ENCODE assay signal across 21 cellular contexts in genomic region chr21:32020551-32020950, GRCh38.
A peak's percentile ranks its signal among the peaks of the same experiment; 100 is the strongest.
DNase-seq lines count a peak whose midpoint lies in the region; ATAC-seq and TF ChIP-seq lines count a peak whose summit lies in the region.
"Had no signal": no experiment of that assay in that cellular context is flagged by ENCODE, and none has a peak within 500 bp of the region (broad histone marks: within the 10 kb centered on the region; RNA-seq: fewer than 3 reads in every experiment).

No MANE protein-coding gene starts in this region.

- no peak for DNase-seq in right atrium auricular region (ENCODE audit: low spot score)
- no peak for DNase-seq in left ventricle myocardium inferior
- DNase-seq in SK-N-DZ (ENCODE audit: low spot score), result peak; percentile 10
- DNase-seq in mucosa of descending colon, result no peak
- no peak for DNase-seq in NCI-H1092 (lab: John Stamatoyannopoulos, UW)
- no peak for DNase-seq in ascending aorta (ENCODE audit: low spot score in 2 of 2)
- DNase-seq in tibial artery, result no peak
- DNase-seq in sciatic nerve (ENCODE audit: low spot score), result no peak
- DNase-seq: BE2C; Caco-2; CD4-positive, alpha-beta T cell; GF-D8; GOT3; KBM-7; NCI-H1436; NCI-H1930; NCI-H446; NCI-H526 treated with DMSO at 0.1 percent for 48 hours; NK-92 treated with Interleukin-12 subunit alpha and Interleukin-12 subunit beta, amount 100 ng/mL, for 24 hours; Right ventricle myocardium superior had no signal

- peaks cover 0 to 20% of the 10 kb centered on the region in 2 donors for H3K4me1 ChIP-seq in right atrium auricular region
- H3K4me1 ChIP-seq in left ventricle myocardium inferior, result peaks cover 18% of the 10 kb centered on the region
- H3K4me1 ChIP-seq in mucosa of descending colon (ENCODE audit: low read depth), result no peaks in the 10 kb centered on the region
- H3K4me1 ChIP-seq in ascending aorta, result peaks cover 6 to 8% of the 10 kb centered on the region in 2 donors
- peaks cover 0 to 15% (median 12%) of the 10 kb centered on the region in 4 donors for H3K4me1 ChIP-seq in tibial artery
- H3K4me1 ChIP-seq: BE2C, Caco-2 had no signal

- H3K27ac ChIP-seq in right atrium auricular region, result peak overlapping the region; percentile 51 to 74
- H3K27ac ChIP-seq in left ventricle myocardium inferior (replicated peaks), result no peak overlapping the region
- no peak overlapping the region for H3K27ac ChIP-seq in ascending aorta
- H3K27ac ChIP-seq in tibial artery, result no peak overlapping the region

- intact Hi-C loops in left ventricle myocardium inferior (cut with micrococcal nuclease), result no loop called here
- intact Hi-C loops in mucosa of descending colon (cut with DNase I, micrococcal nuclease), result no loop called here
- intact Hi-C loops in ascending aorta (cut with DNase I), result no loop called here
- intact Hi-C loops in tibial artery (cut with DNase I; ENCODE audit: low total_unique reads), result no loop called here
- intact Hi-C loops in sciatic nerve (cut with DNase I), result no loop called here

- H3K36me3 ChIP-seq in right atrium auricular region, result no peaks in the 10 kb centered on the region
- H3K36me3 ChIP-seq in left ventricle myocardium inferior, result no peaks in the 10 kb centered on the region
- H3K36me3 ChIP-seq in mucosa of descending colon (ENCODE audit: low read depth), result no peaks in the 10 kb centered on the region
- H3K36me3 ChIP-seq in ascending aorta, result no peaks in the 10 kb centered on the region
- no peaks in the 10 kb centered on the region for H3K36me3 ChIP-seq in tibial artery
- H3K36me3 ChIP-seq: BE2C had no signal

- H3K27me3 ChIP-seq in right atrium auricular region, result no peaks in the 10 kb centered on the region
- H3K27me3 ChIP-seq in left ventricle myocardium inferior (ENCODE audit: low read depth), result no peaks in the 10 kb centered on the region
- no peaks in the 10 kb centered on the region for H3K27me3 ChIP-seq in ascending aorta
- H3K27me3 ChIP-seq in tibial artery, result no peaks in the 10 kb centered on the region
- H3K27me3 ChIP-seq: BE2C had no signal

- H3K4me3 ChIP-seq in right atrium auricular region (no peak overlapping the region), left ventricle myocardium inferior (no peak overlapping the region), mucosa of descending colon (no peak overlapping the region), ascending aorta (no peak overlapping the region), tibial artery (no peak overlapping the region)

- peak; percentile 33 for ATAC-seq in mucosa of descending colon
- ATAC-seq in sciatic nerve, result no peak

- TF ChIP-seq CTCF in right atrium auricular region (IDR thresholded peaks at IDR 0.05) (no peak), left ventricle myocardium inferior (IDR thresholded peaks at IDR 0.05; ENCODE audit: borderline replicate concordance) (no peak), mucosa of descending colon (IDR thresholded peaks at IDR 0.05) (no peak), ascending aorta (IDR thresholded peaks at IDR 0.05) (no peak), tibial artery (IDR thresholded peaks at IDR 0.05) (no peak)

- H3K9me3 ChIP-seq in right atrium auricular region, result no peaks in the 10 kb centered on the region
- no peaks in the 10 kb centered on the region for H3K9me3 ChIP-seq in left ventricle myocardium inferior (replicated peaks)
- no peaks in the 10 kb centered on the region for H3K9me3 ChIP-seq in mucosa of descending colon
- no peaks in the 10 kb centered on the region for H3K9me3 ChIP-seq in ascending aorta
- no peaks in the 10 kb centered on the region for H3K9me3 ChIP-seq in tibial artery
- H3K9me3 ChIP-seq: BE2C, Caco-2, SK-N-SH had no signal

Comparison
In these comparisons a context has a peak if more than half of its experiments do, and no peak if none do; other contexts are left out.
1. H3K27ac ChIP-seq: peak in right atrium auricular region (2 of 2); none in left ventricle myocardium inferior (single experiment), ascending aorta (0 of 2) and tibial artery (0 of 2).